Comparison of ENCODE assay signal across 11 cellular contexts in genomic region chr5:143208781-143209510, GRCh38.
A peak's percentile ranks its signal among the peaks of the same experiment; 100 is the strongest.
DNase-seq lines count a peak whose midpoint lies in the region; ATAC-seq and TF ChIP-seq lines count a peak whose summit lies in the region.
"Had no signal": no experiment of that assay in that cellular context is flagged by ENCODE, and none has a peak within 500 bp of the region (broad histone marks: within the 10 kb centered on the region; RNA-seq: fewer than 3 reads in every experiment).

No MANE protein-coding gene starts in this region.

- H3K36me3 Mint-ChIP-seq in brain: no peaks in the 10 kb centered on the region

- H3K27me3 ChIP-seq in osteoblast (ENCODE audit: insufficient read depth, low read length): no peaks in the 10 kb centered on the region
- H3K27me3 ChIP-seq: vagina had no signal

- H3K4me1 ChIP-seq in osteoblast (ENCODE audit: insufficient read depth, low read length): peaks cover 50% of the 10 kb centered on the region

- DNase-seq in EH (ENCODE audit: low read depth): peak; percentile 69
- no peak for DNase-seq in HFF-Myc (ENCODE audit: extremely low read depth, low read depth)
- no peak for DNase-seq in osteoblast (ENCODE audit: insufficient read length, low spot score, missing footprints)
- DNase-seq: NCI-H1092, NCI-H748 treated with DMSO at 0.1 percent for 48 hours had no signal

- no peak overlapping the region for H3K27ac Mint-ChIP-seq in brain
- H3K27ac Mint-ChIP-seq: activated naive CD8-positive, alpha-beta T cell had no signal

- H3K9me3 Mint-ChIP-seq in brain: peaks cover 0 to 2% (median 0%) of the 10 kb centered on the region in 5 experiments

- H3K27ac ChIP-seq in osteoblast (ENCODE audit: low read depth, low read length): peak overlapping the region; percentile 75
- H3K27ac ChIP-seq: vagina had no signal

- TF ChIP-seq CTCF in HFF-Myc (IDR thresholded peaks at IDR 0.05; ENCODE audit: low read depth, low read length, missing control alignments) (peak; percentile 23), brain (conservative IDR thresholded peaks at IDR 0.05) (peak; percentile 13 to 23), osteoblast (IDR thresholded peaks at IDR 0.05; ENCODE audit: extremely low read depth, low read depth, low read length) (peak; percentile 9)

- no peaks in the 10 kb centered on the region for H3K36me3 ChIP-seq in osteoblast (ENCODE audit: insufficient read depth, low read length)
- H3K36me3 ChIP-seq: vagina had no signal

- no peaks in the 10 kb centered on the region for H4K20me1 ChIP-seq in osteoblast (ENCODE audit: insufficient read depth, low read length)

- no peak overlapping the region for H3K4me3 Mint-ChIP-seq in brain
- H3K4me3 Mint-ChIP-seq: activated naive CD8-positive, alpha-beta T cell had no signal

- ATAC-seq in GM18517 (IDR thresholded peaks at IDR 0.05; ENCODE audit: unreplicated experiment) (no peak), GM21576 (IDR thresholded peaks at IDR 0.05; ENCODE audit: unreplicated experiment) (no peak), HG02852 (IDR thresholded peaks at IDR 0.05; ENCODE audit: unreplicated experiment) (no peak)

- peak overlapping the region; percentile 46 for H3K4me2 ChIP-seq in osteoblast (ENCODE audit: insufficient read depth, low read length)

- H3K9me3 ChIP-seq in osteoblast (ENCODE audit: low read depth, low read length): no peaks in the 10 kb centered on the region
- H3K9me3 ChIP-seq: vagina had no signal

- H2AFZ ChIP-seq in osteoblast (ENCODE audit: low read length): peak overlapping the region; percentile 60

- no peaks in the 10 kb centered on the region for H3K79me2 ChIP-seq in osteoblast (ENCODE audit: insufficient read depth, low read length)

- H3K4me1 Mint-ChIP-seq in brain: peaks cover 34% of the 10 kb centered on the region

- peaks cover 3% of the 10 kb centered on the region for H3K27me3 Mint-ChIP-seq in brain
- H3K27me3 Mint-ChIP-seq: activated naive CD8-positive, alpha-beta T cell had no signal

- no peak overlapping the region for H3K4me3 ChIP-seq in HFF-Myc (replicated peaks; ENCODE audit: low read depth, low read length)
- no peak overlapping the region for H3K4me3 ChIP-seq in osteoblast (ENCODE audit: insufficient read depth, low read length)
- H3K4me3 ChIP-seq: vagina had no signal
